Comparison of ENCODE assay signal across 1 cellular context in the genomic region with DNA sequence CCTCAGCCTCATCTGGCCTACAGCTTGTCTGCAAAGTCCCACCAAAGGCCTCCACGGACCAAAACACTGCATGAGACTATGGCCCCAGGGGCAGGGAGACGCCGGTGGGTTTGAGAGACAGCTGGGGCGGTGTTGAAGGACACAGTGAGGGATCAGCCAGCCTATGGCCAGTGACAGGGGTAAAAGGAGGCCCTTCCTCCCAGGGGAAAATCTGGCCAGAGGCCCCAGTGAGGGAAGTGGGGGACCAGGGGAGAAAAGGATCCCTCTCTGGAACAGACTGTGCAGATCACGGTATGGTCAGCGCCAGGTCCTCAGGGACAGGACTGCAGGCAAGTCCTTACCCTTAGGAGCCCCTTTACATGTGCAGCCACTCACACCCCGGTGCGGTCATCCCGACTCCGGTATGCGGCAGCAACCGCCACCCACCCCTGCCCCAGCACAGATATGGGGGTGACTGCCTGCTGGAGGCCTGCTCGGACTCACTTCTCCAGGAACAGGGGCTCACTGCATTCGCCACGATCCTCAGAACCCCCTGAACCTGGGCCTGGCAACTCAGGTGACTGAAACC.
TF ChIP-seq lines count a peak whose summit lies in the region.

No MANE protein-coding gene starts in this region.

TF ChIP-seq in IMR-90, 13 proteins besides CTCF, POLR2A, EP300 and RAD21:
- TF ChIP-seq FOS (IDR thresholded peaks at IDR 0.05; ENCODE audit: low read depth, low read length) (no peak), MXI1 (IDR thresholded peaks at IDR 0.05; ENCODE audit: borderline replicate concordance, low read depth, low read length) (peak; percentile 21; the same call in 1 of the 2 replicates)
